Comparison of ENCODE assay signal across 8 cellular contexts in the genomic region with DNA sequence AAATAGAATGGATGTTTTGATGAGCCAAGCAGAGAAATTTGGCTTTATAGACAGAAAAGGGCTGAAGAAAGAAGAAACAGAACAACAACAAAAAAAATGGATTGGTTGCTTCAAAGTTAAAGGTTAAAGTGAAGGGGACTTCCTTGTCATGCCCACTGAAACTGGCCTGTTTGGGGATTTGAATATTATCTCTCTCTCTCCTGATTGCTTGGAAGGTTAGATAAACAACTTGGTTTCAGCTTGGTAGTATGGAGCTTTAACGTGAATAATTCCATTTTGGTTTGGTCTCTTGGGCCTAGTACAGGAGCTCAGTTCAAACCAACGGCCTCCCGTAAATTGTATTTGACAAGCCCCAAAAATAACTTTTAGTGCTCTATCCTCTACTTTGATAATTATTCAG.
DNase-seq lines count a peak whose midpoint lies in the region; ATAC-seq and TF ChIP-seq lines count a peak whose summit lies in the region.

No MANE protein-coding gene starts in this region.

- no peaks in the 10 kb centered on the region for H3K36me3 Mint-ChIP-seq in activated naive CD8-positive, alpha-beta T cell treated with anti-CD3 and anti-CD28 coated beads, Interleukin-2, amount 10 ng/mL, durations not matched to agents 7 days and 5 days

- no peaks in the 10 kb centered on the region for H3K27me3 Mint-ChIP-seq in activated naive CD8-positive, alpha-beta T cell treated with anti-CD3 and anti-CD28 coated beads, Interleukin-2, amount 10 ng/mL, durations not matched to agents 7 days and 5 days

- peaks cover 19 to 100% (median 87%) of the 10 kb centered on the region in 6 donors for H3K4me1 ChIP-seq in spleen
- H3K4me1 ChIP-seq in BE2C = peaks cover 9% of the 10 kb centered on the region

- H3K9me3 ChIP-seq in spleen (no peaks in the 10 kb centered on the region), BE2C (no peaks in the 10 kb centered on the region)

- ATAC-seq in GM18907 (IDR thresholded peaks at IDR 0.05; ENCODE audit: unreplicated experiment) (peak; percentile 37), HG02981 (IDR thresholded peaks at IDR 0.05; ENCODE audit: unreplicated experiment) (peak; percentile 18), GM19455 (IDR thresholded peaks at IDR 0.05; ENCODE audit: unreplicated experiment) (no peak)
- no peak for ATAC-seq in activated naive CD8-positive, alpha-beta T cell treated with anti-CD3 and anti-CD28 coated beads, Interleukin-2, amount 10 ng/mL, durations not matched to agents 7 days and 5 days (ENCODE audit: low read depth)

- H3K4me3 ChIP-seq in spleen (peak overlapping the region in 1 of 8 donors; percentile 24), BE2C (ENCODE audit: low read depth, low read length) (no peak overlapping the region)

- no peak for TF ChIP-seq POLR2A in spleen (IDR thresholded peaks at IDR 0.05)

- WGBS in spleen, 5 donors = 42 to 59% (median 47%) methylated on average over 3 of the region's 3 CpGs

- peak overlapping the region; percentile 85 for H3K27ac Mint-ChIP-seq in activated naive CD8-positive, alpha-beta T cell treated with anti-CD3 and anti-CD28 coated beads, Interleukin-2, amount 10 ng/mL, durations not matched to agents 7 days and 5 days

- no peaks in the 10 kb centered on the region for H3K9me3 Mint-ChIP-seq in activated naive CD8-positive, alpha-beta T cell treated with anti-CD3 and anti-CD28 coated beads, Interleukin-2, amount 10 ng/mL, durations not matched to agents 7 days and 5 days

- TF ChIP-seq CTCF in spleen (IDR thresholded peaks at IDR 0.05 in 8 of 11, conservative IDR thresholded peaks at IDR 0.05 in 3 of 11) = no peak
- TF ChIP-seq CTCF in BE2C (IDR thresholded peaks at IDR 0.05; ENCODE audit: low read depth, low read length) = no peak

- peaks cover 61% of the 10 kb centered on the region for H3K4me1 Mint-ChIP-seq in activated naive CD8-positive, alpha-beta T cell treated with anti-CD3 and anti-CD28 coated beads, Interleukin-2, amount 10 ng/mL, durations not matched to agents 7 days and 5 days

- H3K27me3 ChIP-seq in spleen (replicated peaks in 1 of 7) (no peaks in the 10 kb centered on the region), BE2C (no peaks in the 10 kb centered on the region)

- H3K36me3 ChIP-seq in spleen (no peaks in the 10 kb centered on the region), BE2C (no peaks in the 10 kb centered on the region)

- intact Hi-C loops in spleen (cut with DNase I; ENCODE audit: low total_unique reads) = no loop called here

- peak overlapping the region; percentile 80 for H3K4me3 Mint-ChIP-seq in activated naive CD8-positive, alpha-beta T cell treated with anti-CD3 and anti-CD28 coated beads, Interleukin-2, amount 10 ng/mL, durations not matched to agents 7 days and 5 days

- no peak for DNase-seq in activated naive CD8-positive, alpha-beta T cell treated with anti-CD3 and anti-CD28 coated beads, Interleukin-2, amount 10 ng/mL, durations not matched to agents 7 days and 5 days
- DNase-seq in spleen (no peak), DMS153 (lab: John Stamatoyannopoulos, UW) (no peak), H4 (ENCODE audit: low spot score) (no peak), BE2C (no peak)

- peak overlapping the region; percentile 71 to 92 (median 86) for H3K27ac ChIP-seq in spleen

- POLR2A ChIA-PET in activated naive CD8-positive, alpha-beta T cell treated with anti-CD3 and anti-CD28 coated beads, Interleukin-2, amount 10 ng/mL, durations not matched to agents 7 days and 5 days (lab: Charles Lee) = interaction anchor here (0.7 to 12.2 kb wide), 9 partner anchors 11 to 79 kb away, joined by 3 to 132 read pairs (median 3); a partner anchor contains a TSS

Comparison
In these comparisons a context has a peak if more than half of its experiments do, and no peak if none do; other contexts are left out.
1. ATAC-seq: peak in GM18907 (single experiment) and HG02981 (single experiment); none in activated naive CD8-positive, alpha-beta T cell treated with anti-CD3 and anti-CD28 coated beads, Interleukin-2, amount 10 ng/mL, durations not matched to agents 7 days and 5 days (single experiment) and GM19455 (single experiment).